ENCODE assay signal across 2 cellular contexts in genomic region chr3:61956236-61956635, GRCh38.
TF ChIP-seq lines count a peak whose summit lies in the region.

No MANE protein-coding gene starts in this region.

TF ChIP-seq in liver, 16 proteins besides CTCF, POLR2A, EP300 and RAD21 (continued from another document):
- TF ChIP-seq MAX (IDR thresholded peaks at IDR 0.05): no peak
- TF ChIP-seq RXRA (IDR thresholded peaks at IDR 0.05): peak in 1 of 2 donors; percentile 5
- TF ChIP-seq YY1 (IDR thresholded peaks at IDR 0.05): peak; percentile 34
- no peak for TF ChIP-seq FOXA2 (IDR thresholded peaks at IDR 0.05)
- peak in 1 of 2 donors; percentile 23 for TF ChIP-seq JUND (IDR thresholded peaks at IDR 0.05)

TF ChIP-seq in HepG2, 621 proteins besides CTCF, POLR2A, EP300 and RAD21 (continued from another document):
- TF ChIP-seq ZNF513 (CRISPR knock-in tag; conservative IDR thresholded peaks at IDR 0.05) (no peak), HES4 (CRISPR knock-in tag; IDR thresholded peaks at IDR 0.05; ENCODE audit: borderline replicate concordance) (no peak), ZSCAN9 (CRISPR knock-in tag; IDR thresholded peaks at IDR 0.05; ENCODE audit: borderline replicate concordance) (no peak)
